1 cellular context compared by ENCODE assay signal in the genomic region with DNA sequence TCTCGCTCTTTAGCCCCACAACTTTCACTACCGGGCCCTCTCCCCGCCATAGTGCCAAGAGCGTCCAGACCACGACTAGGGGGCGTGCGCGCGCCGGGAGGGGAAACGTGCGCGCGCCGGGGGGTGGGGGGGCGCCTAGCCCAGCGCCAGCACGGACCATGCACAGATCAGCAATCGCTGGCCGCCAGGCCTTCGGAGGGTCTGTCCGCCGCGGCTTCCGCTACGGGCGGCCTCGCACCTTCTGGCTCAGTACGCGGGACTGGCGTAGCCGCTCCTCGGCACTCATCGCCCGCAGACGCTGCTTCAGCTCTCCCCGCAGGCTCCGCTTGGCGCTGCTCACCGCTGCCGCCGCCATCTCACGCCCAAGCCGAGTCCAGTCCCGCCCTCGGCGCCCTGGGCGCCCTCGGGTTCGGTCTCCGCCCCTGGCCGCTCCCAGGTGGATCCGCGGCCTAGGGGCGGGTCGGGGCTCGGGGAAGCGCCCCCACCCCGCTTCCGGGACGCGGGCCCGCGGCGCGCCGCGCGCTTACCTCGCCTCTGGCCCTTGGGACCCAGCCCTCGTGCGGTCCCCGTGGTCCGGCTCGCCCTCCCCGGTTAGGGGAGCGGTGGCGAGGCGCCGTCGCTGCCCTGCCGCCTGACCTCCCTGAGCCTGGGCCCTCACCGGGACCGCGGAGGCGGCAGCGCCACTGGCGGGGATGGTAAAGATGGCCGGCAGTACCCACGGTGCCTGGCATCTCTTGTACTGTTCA.
TF ChIP-seq lines count a peak whose summit lies in the region.

MTHFS (minus strand) TSS at position 381 of the 746 bp plus-strand sequence; CDS start at position 355, 26 bp downstream.

TF ChIP-seq in WTC11, 78 proteins besides CTCF, POLR2A, EP300 and RAD21 (continued from another document):
- TF ChIP-seq ZNF396 (CRISPR knock-in tag; IDR thresholded peaks at IDR 0.05; ENCODE audit: borderline replicate concordance) (no peak), NR1H2 (CRISPR knock-in tag; IDR thresholded peaks at IDR 0.05) (no peak), TP53 (CRISPR knock-in tag; IDR thresholded peaks at IDR 0.05) (peak; percentile 20; the same call in 1 of the 2 replicates)
TF ChIP-seq in WTC11: peak in this region for 25.
